8 cellular contexts compared by ENCODE assay signal in genomic region chr2:197515277-197515797, GRCh38. TPM values are rescaled to one million over a fixed set of nuclear protein-coding genes. Genes with fewer than 3 reads are reported as not detected.
DNase-seq lines count a peak whose midpoint lies in the region; ATAC-seq and TF ChIP-seq lines count a peak whose summit lies in the region.

No MANE protein-coding gene starts in this region.

- H3K4me1 ChIP-seq in Peyer's patch = peaks cover 0 to 7% (median 5%) of the 10 kb centered on the region in 4 donors

- TF ChIP-seq CTCF in Peyer's patch (IDR thresholded peaks at IDR 0.05) = no peak
- TF ChIP-seq CTCF in epithelial cell of esophagus (IDR thresholded peaks at IDR 0.05; ENCODE audit: insufficient read depth, low read depth, low read length, missing control alignments) = no peak
- no peak for TF ChIP-seq CTCF in nephron progenitor cell (IDR thresholded peaks at IDR 0.05)

- H3K9me3 ChIP-seq in Peyer's patch = no peaks in the 10 kb centered on the region

- peaks cover 23% of the 10 kb centered on the region for H3K4me1 Mint-ChIP-seq in activated CD8-positive, alpha-beta memory T cell treated with anti-CD3 and anti-CD28 coated beads, Interleukin-2, amount 10 ng/mL, durations not matched to agents 7 days and 5 days
- H3K4me1 Mint-ChIP-seq in nephron progenitor cell = peaks cover 26% of the 10 kb centered on the region

- peak overlapping the region; percentile 88 for H3K4me3 Mint-ChIP-seq in activated CD8-positive, alpha-beta memory T cell treated with anti-CD3 and anti-CD28 coated beads, Interleukin-2, amount 10 ng/mL, durations not matched to agents 7 days and 5 days
- peak overlapping the region; percentile 99 for H3K4me3 Mint-ChIP-seq in nephron progenitor cell

- no peak for TF ChIP-seq POLR2A in Peyer's patch (IDR thresholded peaks at IDR 0.05)

- peak overlapping the region; percentile 95 for H3K27ac Mint-ChIP-seq in activated CD8-positive, alpha-beta memory T cell treated with anti-CD3 and anti-CD28 coated beads, Interleukin-2, amount 10 ng/mL, durations not matched to agents 7 days and 5 days
- peak overlapping the region; percentile 85 for H3K27ac Mint-ChIP-seq in nephron progenitor cell

- no peak for DNase-seq in activated CD8-positive, alpha-beta memory T cell treated with anti-CD3 and anti-CD28 coated beads, Interleukin-2, amount 10 ng/mL, durations not matched to agents 7 days and 5 days
- no peak for DNase-seq in activated CD8-positive, alpha-beta memory T cell treated with anti-CD3 and anti-CD28 coated beads, Interleukin-2, amount 50 U/mL, for 4 hours
- DNase-seq in Peyer's patch (no peak), epithelial cell of esophagus (ENCODE audit: low read depth) (no peak), nephron progenitor cell (peak; percentile 7), COLO668 (lab: John Stamatoyannopoulos, UW; ENCODE audit: unreplicated experiment) (no peak)
- no peak for DNase-seq in activated CD4-positive, alpha-beta T cell treated with anti-CD3 and anti-CD28 coated beads, Interleukin-2, amount 50 U/mL, for 4 hours

- no peaks in the 10 kb centered on the region for H3K36me3 ChIP-seq in Peyer's patch

- no peaks in the 10 kb centered on the region for H3K27me3 ChIP-seq in Peyer's patch

- H3K27me3 Mint-ChIP-seq in activated CD8-positive, alpha-beta memory T cell treated with anti-CD3 and anti-CD28 coated beads, Interleukin-2, amount 10 ng/mL, durations not matched to agents 7 days and 5 days = no peaks in the 10 kb centered on the region
- H3K27me3 Mint-ChIP-seq in nephron progenitor cell (ENCODE audit: low read depth, poor library complexity) = no peaks in the 10 kb centered on the region

- H3K27ac ChIP-seq in Peyer's patch = peak overlapping the region; percentile 91 to 97 (median 93)

- H3K36me3 Mint-ChIP-seq in activated CD8-positive, alpha-beta memory T cell treated with anti-CD3 and anti-CD28 coated beads, Interleukin-2, amount 10 ng/mL, durations not matched to agents 7 days and 5 days = peaks cover 14% of the 10 kb centered on the region
- H3K36me3 Mint-ChIP-seq in nephron progenitor cell (ENCODE audit: low read depth) = peaks cover 34% of the 10 kb centered on the region

- peak; percentile 3 for ATAC-seq in activated CD8-positive, alpha-beta memory T cell treated with anti-CD3 and anti-CD28 coated beads, Interleukin-2, amount 10 ng/mL, durations not matched to agents 7 days and 5 days
- peak; percentile 1 for ATAC-seq in HG02973 (IDR thresholded peaks at IDR 0.05; ENCODE audit: unreplicated experiment)

- H3K9me3 Mint-ChIP-seq in activated CD8-positive, alpha-beta memory T cell treated with anti-CD3 and anti-CD28 coated beads, Interleukin-2, amount 10 ng/mL, durations not matched to agents 7 days and 5 days (ENCODE audit: low read depth) = peaks cover under 1% of the 10 kb centered on the region
- peaks cover 16% of the 10 kb centered on the region for H3K9me3 Mint-ChIP-seq in nephron progenitor cell

- CTCF ChIA-PET in activated CD8-positive, alpha-beta memory T cell treated with anti-CD3 and anti-CD28 coated beads, Interleukin-2, amount 10 ng/mL, durations not matched to agents 7 days and 5 days (lab: Charles Lee) = interaction anchor here (1.5 to 2.3 kb wide), 3 partner anchors 10 to 190 kb away, joined by 3 to 13 read pairs (median 11); partner anchors contain the start of genes HSPD1, HSPE1 and MARS2

- H3K4me3 ChIP-seq in Peyer's patch = peak overlapping the region; percentile 66 to 92 (median 88)
- H3K4me3 ChIP-seq in epithelial cell of esophagus (ENCODE audit: low read length) = peak overlapping the region; percentile 59

RNA-seq across cellular contexts. Expression of gene MOB4, which starts 0.5 kb away (rescaled TPM):
- 10 to 100 TPM; 18.0 to 24.5 TPM for total RNA-seq in activated CD8-positive, alpha-beta memory T cell treated with anti-CD3 and anti-CD28 coated beads, Interleukin-2, amount 10 ng/mL, durations not matched to agents 7 days and 5 days
- total RNA-seq in Peyer's patch = 10 to 100 TPM; 11.0 to 36.3 (median 20.5) TPM

RNA-seq across cellular contexts. Expression of gene HSPE1, which starts 15.2 kb away (rescaled TPM):
- 100 to 1,000 TPM; 149 to 170 TPM for total RNA-seq in activated CD8-positive, alpha-beta memory T cell treated with anti-CD3 and anti-CD28 coated beads, Interleukin-2, amount 10 ng/mL, durations not matched to agents 7 days and 5 days
- 10 to 100 TPM; 23.8 to 95.4 (median 67.8) TPM for total RNA-seq in Peyer's patch

RNA-seq across cellular contexts. Expression of gene HSPD1, which starts 15.7 kb away (rescaled TPM):
- total RNA-seq in activated CD8-positive, alpha-beta memory T cell treated with anti-CD3 and anti-CD28 coated beads, Interleukin-2, amount 10 ng/mL, durations not matched to agents 7 days and 5 days = 100 to 1,000 TPM; 298 to 427 TPM
- total RNA-seq in Peyer's patch = 100 to 1,000 TPM in 3 of 4 donors, 10 to 100 TPM in 1; 88.4 to 221 (median 122) TPM
